12 cellular contexts compared by ENCODE assay signal in the genomic region with DNA sequence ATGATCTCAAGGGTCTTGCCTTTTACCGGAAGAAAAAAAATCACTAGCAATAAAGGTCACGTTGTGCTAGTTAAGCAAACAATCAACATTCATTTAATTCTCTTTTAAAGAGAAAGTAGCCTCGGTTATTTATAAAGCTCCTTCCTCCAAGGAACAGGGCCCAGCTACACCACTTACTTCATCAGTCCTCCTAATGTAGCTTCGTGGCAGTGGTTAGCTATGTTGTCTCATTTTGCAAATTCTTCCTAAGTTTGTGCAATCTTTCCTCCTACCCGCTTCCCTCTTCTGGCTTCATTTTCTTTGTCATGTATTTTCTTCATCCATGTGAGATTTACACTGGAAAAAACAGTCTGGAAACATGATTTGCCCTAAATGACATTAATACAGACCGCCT.
DNase-seq lines count a peak whose midpoint lies in the region; ATAC-seq and TF ChIP-seq lines count a peak whose summit lies in the region.
"Had no signal": no experiment of that assay in that cellular context is flagged by ENCODE, and none has a peak within 500 bp of the region (broad histone marks: within the 10 kb centered on the region; RNA-seq: fewer than 3 reads in every experiment).

No MANE protein-coding gene starts in this region.

- H3K27me3 ChIP-seq in colonic mucosa = no peaks in the 10 kb centered on the region
- H3K27me3 ChIP-seq in aorta (ENCODE audit: control insufficient read depth in 1 of 2, insufficient read depth in 2 of 2, low read length in 1 of 2) = peaks cover 0 to 2% of the 10 kb centered on the region in 2 donors
- no peaks in the 10 kb centered on the region for H3K27me3 ChIP-seq in neuronal stem cell (ENCODE audit: control insufficient read depth in 3 of 3, insufficient read depth in 3 of 3, low read depth in 1 of 3, low read length in 3 of 3)

- H4K91ac ChIP-seq in neuronal stem cell (ENCODE audit: low read depth, low read length, poor library complexity) = no peak overlapping the region

- H3K4me3 ChIP-seq in colonic mucosa (no peak overlapping the region), aorta (ENCODE audit: low read length in 2 of 2) (peak overlapping the region in 1 of 2 donors; percentile 3), neuronal stem cell (ENCODE audit: low read length in 2 of 2) (no peak overlapping the region)
- H3K4me3 ChIP-seq: prostate gland had no signal

- no peak for TF ChIP-seq CTCF in colonic mucosa (IDR thresholded peaks at IDR 0.05)

- no peak overlapping the region for H3K4me2 ChIP-seq in neuronal stem cell (ENCODE audit: insufficient read depth, low read length, poor library complexity, severe bottlenecking)
- H3K4me2 ChIP-seq: SK-N-SH had no signal

- no peak overlapping the region for H3K23ac ChIP-seq in neuronal stem cell (ENCODE audit: low read depth, low read length, poor library complexity)

- no peak overlapping the region for H3K18ac ChIP-seq in neuronal stem cell (ENCODE audit: low read length)

- no peaks in the 10 kb centered on the region for H3K9me3 ChIP-seq in colonic mucosa
- no peaks in the 10 kb centered on the region for H3K9me3 ChIP-seq in aorta (ENCODE audit: control insufficient read depth, low read length)
- H3K9me3 ChIP-seq in neuronal stem cell (replicated peaks in 1 of 2; ENCODE audit: control insufficient read depth in 2 of 2, insufficient read depth in 1 of 2, low read depth in 1 of 2, low read length in 2 of 2) = no peaks in the 10 kb centered on the region
- H3K9me3 ChIP-seq: prostate gland, SK-N-SH had no signal

- H2BK5ac ChIP-seq in neuronal stem cell (ENCODE audit: low read length) = no peak overlapping the region

- peak; percentile 72 for ATAC-seq in aorta (ENCODE audit: low FRiP score)
- ATAC-seq in GM18868 (IDR thresholded peaks at IDR 0.05; ENCODE audit: unreplicated experiment) = no peak

- peak overlapping the region; percentile 30 for H3K27ac ChIP-seq in colonic mucosa
- no peak overlapping the region for H3K27ac ChIP-seq in aorta (ENCODE audit: low read depth in 1 of 2, low read length in 2 of 2)
- no peak overlapping the region for H3K27ac ChIP-seq in neuronal stem cell (replicated peaks; ENCODE audit: low read length)
- H3K27ac ChIP-seq: prostate gland had no signal

- H2BK120ac ChIP-seq in neuronal stem cell (ENCODE audit: low read depth, low read length) = no peak overlapping the region

- DNase-seq in SKM-1 treated with dmso at 0.1 percent for 144 hours (lab: John Stamatoyannopoulos, UW; ENCODE audit: unreplicated experiment) (peak; percentile 37), SKM-1 (lab: John Stamatoyannopoulos, UW; ENCODE audit: unreplicated experiment) (no peak), colonic mucosa (no peak), iris pigment epithelial cell (ENCODE audit: low read depth) (peak; percentile 88), aorta (no peak), neuronal stem cell (ENCODE audit: low spot score) (no peak), NCI-H774 (lab: John Stamatoyannopoulos, UW) (no peak)
- DNase-seq: activated naive CD4-positive, alpha-beta T cell treated with anti-CD3 and anti-CD28 coated beads, Interleukin-2, amount 50 U/mL, for 16 hours; KBM-7; SK-N-SH had no signal

- H2BK15ac ChIP-seq in neuronal stem cell (ENCODE audit: low read length) = no peak overlapping the region

- H4K8ac ChIP-seq in neuronal stem cell (ENCODE audit: low read depth, low read length) = no peak overlapping the region

- H3K14ac ChIP-seq in neuronal stem cell (ENCODE audit: low read length) = no peak overlapping the region

- 20 to 21% methylated on average over 6 of the region's 6 CpGs for WGBS in aorta, 2 donors
- WGBS in neuronal stem cell (ENCODE audit: extremely low coverage in 2 of 2, insufficient read length in 2 of 2, insufficient replicate concordance in 1 of 2), 2 donors = no CpG with 5 or more reads among the region's 6 CpGs

- H2AFZ ChIP-seq in neuronal stem cell (ENCODE audit: low read length) = no peak overlapping the region

- H2AK5ac ChIP-seq in neuronal stem cell (ENCODE audit: low read depth, low read length) = no peak overlapping the region

- no peaks in the 10 kb centered on the region for H3K79me1 ChIP-seq in neuronal stem cell (ENCODE audit: low read depth, low read length)

- no peak overlapping the region for H2BK12ac ChIP-seq in neuronal stem cell (ENCODE audit: low read length)

- H3K4me1 ChIP-seq in colonic mucosa (no peaks in the 10 kb centered on the region), aorta (ENCODE audit: control insufficient read depth in 1 of 2, insufficient read depth in 2 of 2, low read length in 2 of 2) (no peaks in the 10 kb centered on the region), neuronal stem cell (ENCODE audit: control insufficient read depth in 2 of 2, insufficient read depth in 1 of 2, low read depth in 1 of 2, low read length in 2 of 2) (peaks cover 0 to 4% of the 10 kb centered on the region in 2 donors)

- H3K9ac ChIP-seq in colonic mucosa (ENCODE audit: low read depth in 2 of 2, low read length in 2 of 2) (no peak overlapping the region), neuronal stem cell (ENCODE audit: low read depth, low read length, poor library complexity) (no peak overlapping the region)
- H3K9ac ChIP-seq: SK-N-SH had no signal

- intact Hi-C loops in colonic mucosa (cut with DNase I) = no loop called here
- intact Hi-C loops in aorta (cut with DNase I) = no loop called here

- H3K36me3 ChIP-seq in colonic mucosa = no peaks in the 10 kb centered on the region
- no peaks in the 10 kb centered on the region for H3K36me3 ChIP-seq in aorta (ENCODE audit: control insufficient read depth in 1 of 2, insufficient read depth in 2 of 2, low read length in 1 of 2)
- no peaks in the 10 kb centered on the region for H3K36me3 ChIP-seq in neuronal stem cell (replicated peaks in 1 of 2; ENCODE audit: control insufficient read depth in 2 of 2, insufficient read depth in 2 of 2, low read length in 2 of 2)
- H3K36me3 ChIP-seq: prostate gland had no signal

- H3K4ac ChIP-seq in neuronal stem cell (ENCODE audit: low read length) = no peak overlapping the region

Comparison
In these comparisons a context has a peak if more than half of its experiments do, and no peak if none do; other contexts are left out.
1. DNase-seq: peak in SKM-1 treated with dmso at 0.1 percent for 144 hours (single experiment) and iris pigment epithelial cell (single experiment); none in SKM-1 (single experiment), colonic mucosa (single experiment), aorta (0 of 2), neuronal stem cell (single experiment) and NCI-H774 (single experiment).